ENCODE assay signal across 8 cellular contexts in genomic region chr3:130850044-130850797, GRCh38. TPM values are rescaled to one million over a fixed set of nuclear protein-coding genes. Genes with fewer than 3 reads are reported as not detected.
DNase-seq lines count a peak whose midpoint lies in the region; ATAC-seq lines count a peak whose summit lies in the region.

No MANE protein-coding gene starts in this region.

- intact Hi-C loops in Right ventricle myocardium superior (cut with DNase I), result no loop called here

- DNase-seq in NCI-H748 (lab: John Stamatoyannopoulos, UW; ENCODE audit: unreplicated experiment) (peak; percentile 49), NCI-H748 treated with DMSO at 0.1 percent for 48 hours (lab: John Stamatoyannopoulos, UW) (no peak), NCI-H2171 treated with DMSO at 0.1 percent for 48 hours (lab: John Stamatoyannopoulos, UW) (peak; percentile 96), Right ventricle myocardium superior (no peak), NCI-H1694 (lab: John Stamatoyannopoulos, UW) (no peak)
- DNase-seq in activated CD8-positive, alpha-beta memory T cell treated with anti-CD3 and anti-CD28 coated beads, Interleukin-2, amount 50 U/mL, for 48 hours, result peak; percentile 54
- DNase-seq in stimulated activated CD4-positive, alpha-beta T cell treated with anti-CD3 and anti-CD28 coated beads, Interleukin-2, amount 100 ng/mL, for 24 hours, result peak; percentile 49 to 53

- peak; percentile 65 for ATAC-seq in HG02981 (IDR thresholded peaks at IDR 0.05; ENCODE audit: unreplicated experiment)
- peak; percentile 90 for ATAC-seq in Right ventricle myocardium superior (ENCODE audit: poor library complexity)

RNA-seq across cellular contexts. Expression of gene ATP2C1, which starts 43.7 kb away (rescaled TPM):
- 54.9 TPM for total RNA-seq in Right ventricle myocardium superior

Comparison
In these comparisons a context has a peak if more than half of its experiments do, and no peak if none do; other contexts are left out.
1. DNase-seq: peak in NCI-H748 (single experiment), NCI-H2171 treated with DMSO at 0.1 percent for 48 hours (single experiment), activated CD8-positive, alpha-beta memory T cell treated with anti-CD3 and anti-CD28 coated beads, Interleukin-2, amount 50 U/mL, for 48 hours (single experiment) and stimulated activated CD4-positive, alpha-beta T cell treated with anti-CD3 and anti-CD28 coated beads, Interleukin-2, amount 100 ng/mL, for 24 hours (2 of 2); none in NCI-H748 treated with DMSO at 0.1 percent for 48 hours (single experiment), Right ventricle myocardium superior (single experiment) and NCI-H1694 (single experiment).